ENCODE assay signal across 12 cellular contexts in genomic region chr11:119388103-119388502, GRCh38. TPM values are rescaled to one million over a fixed set of nuclear protein-coding genes. Genes with fewer than 3 reads are reported as not detected.
"Had no signal": no experiment of that assay in that cellular context is flagged by ENCODE, and none has a peak within 500 bp of the region (broad histone marks: within the 10 kb centered on the region; RNA-seq: fewer than 3 reads in every experiment).

No MANE protein-coding gene starts in this region.

- H3K27ac ChIP-seq: HL-60, KMS-11 had no signal

- H3K9me3 Mint-ChIP-seq: GM23338, H9, HFFc6, IgD-negative memory B cell had no signal

- H3K4me3 Mint-ChIP-seq: GM23338, H9, HFFc6, IgD-negative memory B cell had no signal

- H3K4me3 ChIP-seq: GM23338 had no signal

- H3K36me3 Mint-ChIP-seq: IgD-negative memory B cell had no signal

- H3K27ac Mint-ChIP-seq: GM23338, H9, HFFc6 had no signal

- H3K4me1 Mint-ChIP-seq: IgD-negative memory B cell had no signal

- DNase-seq: H9, HCEC 1CT, HFFc6, Karpas-422, KBM-7 had no signal

RNA-seq across cellular contexts. Expression of gene USP2, which starts 6.6 kb away (rescaled TPM):
- polyA plus RNA-seq: IgD-negative memory B cell had no signal

RNA-seq across cellular contexts. Expression of gene THY1, which starts 34.9 kb away (rescaled TPM):
- total RNA-seq: HepG2, HT1080 had no signal
- polyA plus RNA-seq: HepG2, IgD-negative memory B cell had no signal

RNA-seq across cellular contexts. Expression of gene MFRP, which starts 41.6 kb away (rescaled TPM):
- total RNA-seq: H1, H9, HepG2, HFFc6, HT1080 had no signal
- polyA plus RNA-seq: GM23338, HepG2, IgD-negative memory B cell had no signal

RNA-seq across cellular contexts. Expression of gene C1QTNF5, which starts 47.4 kb away (rescaled TPM):
- polyA plus RNA-seq: IgD-negative memory B cell had no signal
